Comparison of ENCODE assay signal across 19 cellular contexts in genomic region chr18:44514766-44515165, GRCh38.
"Had no signal": no experiment of that assay in that cellular context is flagged by ENCODE, and none has a peak within 500 bp of the region (broad histone marks: within the 10 kb centered on the region; RNA-seq: fewer than 3 reads in every experiment).

No MANE protein-coding gene starts in this region.

- H2AFZ ChIP-seq: PC-9 had no signal

- H3K27ac ChIP-seq: PC-9, Peyer's patch, SJCRH30 had no signal

- H3K4me2 ChIP-seq: PC-9 had no signal

- H3K4me1 ChIP-seq: Peyer's patch, SJCRH30 had no signal

- ATAC-seq: Right ventricle myocardium inferior, SK-N-SH treated with all-trans-retinoic acid at 6 μM for 48 hours had no signal

- H3K9me3 ChIP-seq: MG63, Peyer's patch, SJCRH30 had no signal

- H3K36me3 ChIP-seq: MG63, Peyer's patch, SJCRH30 had no signal

- H3K4me3 ChIP-seq: MG63, PC-9, Peyer's patch, SJCRH30 had no signal

- H3K27me3 ChIP-seq: MG63, Peyer's patch, SJCRH30 had no signal

- DNase-seq: KBM-7, MG63, NCI-H1092, NCI-H1417 treated with DMSO at 0.1 percent for 48 hours, NCI-H146, NCI-H1694 treated with DMSO at 0.1 percent for 48 hours, NCI-H1930, NCI-H2081, NCI-H2107, NCI-H2227 treated with DMSO at 0.1 percent for 48 hours, NCI-H524, NCI-H526 treated with DMSO at 0.1 percent for 48 hours, NCI-H748 treated with DMSO at 0.1 percent for 48 hours, Peyer's patch, SHP77 treated with DMSO at 0.1 percent for 48 hours, SJCRH30 had no signal
